ENCODE assay signal across 1 cellular context in genomic region chr3:194840661-194841514, GRCh38.
TF ChIP-seq lines count a peak whose summit lies in the region.

No MANE protein-coding gene starts in this region.

TF ChIP-seq in GM23338, 12 proteins besides CTCF, POLR2A, EP300 and RAD21 (continued from another document):
- TF ChIP-seq ZNF462 (CRISPR knock-in tag; IDR thresholded peaks at IDR 0.05), result no peak
- no peak for TF ChIP-seq STAT1 (IDR thresholded peaks at IDR 0.05; ENCODE audit: unreplicated experiment)
- TF ChIP-seq NANOG (IDR thresholded peaks at IDR 0.05; ENCODE audit: borderline replicate concordance), result no peak
- TF ChIP-seq JUNB (IDR thresholded peaks at IDR 0.05; ENCODE audit: unreplicated experiment), result no peak
